19 cellular contexts compared by ENCODE assay signal in the genomic region with DNA sequence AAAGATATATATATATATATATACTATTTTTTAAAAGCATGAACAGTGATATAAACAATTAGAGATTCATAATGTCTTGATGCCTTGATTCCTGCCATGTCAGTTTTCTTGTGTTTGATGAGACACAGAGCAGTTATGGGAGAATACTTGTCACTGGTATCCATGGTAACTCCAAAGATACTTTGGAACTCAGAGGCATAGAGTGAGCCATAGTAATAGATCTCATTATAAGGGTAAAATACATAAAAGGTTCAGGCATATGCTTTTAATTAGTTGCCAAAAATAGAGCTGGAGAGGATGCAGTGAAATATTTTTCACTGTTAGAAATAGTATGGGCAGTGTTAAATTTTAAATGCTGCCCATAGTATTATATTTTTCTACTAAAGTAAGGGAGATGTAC.
A peak's percentile ranks its signal among the peaks of the same experiment; 100 is the strongest.
DNase-seq lines count a peak whose midpoint lies in the region; ATAC-seq and TF ChIP-seq lines count a peak whose summit lies in the region.
"Had no signal": no experiment of that assay in that cellular context is flagged by ENCODE, and none has a peak within 500 bp of the region (broad histone marks: within the 10 kb centered on the region; RNA-seq: fewer than 3 reads in every experiment).

No MANE protein-coding gene starts in this region.

- DNase-seq in NCI-H1105 treated with DMSO at 0.1 percent for 48 hours (lab: John Stamatoyannopoulos, UW) (peak; percentile 11), NCI-H1105 (lab: John Stamatoyannopoulos, UW) (no peak), M059J (ENCODE audit: low read depth) (peak; percentile 53), astrocyte of the spinal cord (ENCODE audit: low read depth, low spot score) (peak; percentile 12), myocyte (ENCODE audit: low read depth) (peak; percentile 40), SKM-1 (lab: John Stamatoyannopoulos, UW; ENCODE audit: unreplicated experiment) (no peak)
- DNase-seq: activated gamma-delta T cell treated with Interleukin-2 at 50 U/mL for 16 hours; body of pancreas; cortex of kidney; GF-D8; heart right ventricle; IMR-90; mesendoderm; retina; stimulated activated naive CD8-positive, alpha-beta T cell treated with anti-CD3 and anti-CD28 coated beads, Interleukin-15, amount 100 ng/mL, for 72 hours had no signal

- in situ Hi-C loops in astrocyte of the spinal cord (cut with HindIII; ENCODE audit: low sequenced_read_pairs) = no loop called here

- TF ChIP-seq CTCF in astrocyte of the spinal cord (IDR thresholded peaks at IDR 0.05; ENCODE audit: low read depth, low read length) = no peak

- no peak for ATAC-seq in GM21576 (IDR thresholded peaks at IDR 0.05; ENCODE audit: unreplicated experiment)
- no peak for ATAC-seq in HG02938 (IDR thresholded peaks at IDR 0.05; ENCODE audit: unreplicated experiment)
- ATAC-seq: body of pancreas; HCT116; heart right ventricle; Right ventricle myocardium inferior; stimulated activated naive CD8-positive, alpha-beta T cell treated with anti-CD3 and anti-CD28 coated beads, Interleukin-15, amount 100 ng/mL, for 72 hours had no signal

- H3K4me3 ChIP-seq in astrocyte of the spinal cord (ENCODE audit: low read depth, low read length) = no peak overlapping the region
- H3K4me3 ChIP-seq: body of pancreas, heart right ventricle had no signal

Comparison
In these comparisons a context has a peak if more than half of its experiments do, and no peak if none do; other contexts are left out.
1. DNase-seq: peak in NCI-H1105 treated with DMSO at 0.1 percent for 48 hours (single experiment), M059J (single experiment), astrocyte of the spinal cord (single experiment) and myocyte (single experiment); none in NCI-H1105 (single experiment) and SKM-1 (single experiment).